Comparison of ENCODE assay signal across 23 cellular contexts in the genomic region with DNA sequence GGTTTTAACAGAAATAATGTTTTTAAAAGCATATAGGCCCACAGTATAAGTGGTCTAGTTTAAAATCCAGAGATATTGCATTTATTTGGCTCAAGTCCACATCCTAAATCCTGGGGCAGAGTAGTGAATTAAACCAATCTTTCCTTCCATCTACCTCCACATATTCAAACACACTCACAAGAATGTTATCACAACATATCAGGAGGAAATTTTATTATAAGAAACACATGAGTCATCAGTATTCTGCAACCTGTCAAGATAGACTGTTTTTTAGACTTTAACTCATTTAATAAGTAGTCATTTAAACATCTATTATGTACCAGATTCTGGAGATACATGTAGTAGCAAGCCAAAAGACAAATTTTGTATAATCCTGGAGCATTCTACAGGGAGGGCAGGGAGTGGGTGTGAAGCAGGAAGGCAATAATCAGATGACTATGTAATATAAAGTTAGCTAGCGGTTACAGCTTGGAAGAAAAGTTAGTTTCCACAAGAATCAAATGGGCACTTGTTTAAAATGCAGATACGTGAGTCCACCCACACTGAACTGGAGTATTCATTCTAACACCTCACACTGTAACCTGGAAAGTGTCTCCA.
DNase-seq lines count a peak whose midpoint lies in the region; ATAC-seq, FAIRE-seq and TF ChIP-seq lines count a peak whose summit lies in the region.
"Had no signal": no experiment of that assay in that cellular context is flagged by ENCODE, and none has a peak within 500 bp of the region (broad histone marks: within the 10 kb centered on the region; RNA-seq: fewer than 3 reads in every experiment).

No MANE protein-coding gene starts in this region.

- no peaks in the 10 kb centered on the region for H3K9me3 Mint-ChIP-seq in CD8-positive, alpha-beta T cell
- H3K9me3 Mint-ChIP-seq: activated CD4-positive, alpha-beta memory T cell treated with anti-CD3 and anti-CD28 coated beads, Interleukin-2, amount 10 ng/mL, durations not matched to agents 7 days and 5 days; activated naive CD4-positive, alpha-beta T cell treated with anti-CD3 and anti-CD28 coated beads, Interleukin-2, amount 50 U/mL, for 72 hours; activated T-cell treated with anti-CD3 and anti-CD28 coated beads, Interleukin-2, amount 50 U/mL, for 4 hours; effector memory CD8-positive, alpha-beta T cell had no signal

- no peak for TF ChIP-seq POLR2A in HepG2 (IDR thresholded peaks at IDR 0.05; ENCODE audit: insufficient read depth in 1 of 2, low read depth in 2 of 2, low read length in 2 of 2)
- no peak for TF ChIP-seq POLR2A in right lobe of liver (IDR thresholded peaks at IDR 0.05)

- intact Hi-C loops in HepG2 (cut with micrococcal nuclease; ENCODE audit: unreplicated experiment): no loop called here
- intact Hi-C loops in right lobe of liver (cut with DNase I): no loop called here
- intact Hi-C loops in CD8-positive, alpha-beta T cell (cut with DNase I, micrococcal nuclease): no loop called here

- H3K79me2 ChIP-seq in HepG2 (ENCODE audit: insufficient read depth, low read length): no peaks in the 10 kb centered on the region

- POLR2A ChIA-PET in HepG2 (lab: Yijun Ruan, JAX): no interaction called here
- POLR2A ChIA-PET in CD8-positive, alpha-beta T cell (lab: Charles Lee): no interaction called here

- no TSS peak for BruUV-seq in HepG2 (replicated peaks; lab: Mats Ljungman, UMichigan)

- no peak overlapping the region for H3K27ac Mint-ChIP-seq in CD8-positive, alpha-beta T cell
- H3K27ac Mint-ChIP-seq: activated CD4-positive, alpha-beta memory T cell treated with anti-CD3 and anti-CD28 coated beads, Interleukin-2, amount 10 ng/mL, durations not matched to agents 7 days and 5 days; activated naive CD4-positive, alpha-beta T cell treated with anti-CD3 and anti-CD28 coated beads, Interleukin-2, amount 50 U/mL, for 72 hours; effector memory CD8-positive, alpha-beta T cell had no signal

- TF ChIP-seq RAD21 in HepG2 (CRISPR knock-in tag; IDR thresholded peaks at IDR 0.05): no peak

- H4K20me1 ChIP-seq in HepG2 (ENCODE audit: insufficient read depth, low read length): no peaks in the 10 kb centered on the region

- ATAC-seq in HepG2 (no peak), right lobe of liver (no peak), left lobe of liver (no peak), HG03095 (IDR thresholded peaks at IDR 0.05; ENCODE audit: unreplicated experiment) (no peak)
- no peak for ATAC-seq in CD8-positive, alpha-beta T cell
- ATAC-seq: activated naive CD4-positive, alpha-beta T cell treated with anti-CD3 and anti-CD28 coated beads, Interleukin-2, amount 50 U/mL, for 72 hours; activated T-cell treated with anti-CD3 and anti-CD28 coated beads, Interleukin-2, amount 50 U/mL, for 4 hours; effector memory CD8-positive, alpha-beta T cell; foreskin keratinocyte; naive thymus-derived CD8-positive, alpha-beta T cell; Panc1 had no signal

- no peaks in the 10 kb centered on the region for H3K27me3 Mint-ChIP-seq in CD8-positive, alpha-beta T cell (ENCODE audit: low read depth)
- H3K27me3 Mint-ChIP-seq: activated CD4-positive, alpha-beta memory T cell treated with anti-CD3 and anti-CD28 coated beads, Interleukin-2, amount 10 ng/mL, durations not matched to agents 7 days and 5 days; effector memory CD8-positive, alpha-beta T cell; naive thymus-derived CD8-positive, alpha-beta T cell had no signal

- H3K36me3 ChIP-seq in HepG2 (replicated peaks in 1 of 2; ENCODE audit: control insufficient read depth in 1 of 2, insufficient read depth in 2 of 2, low read length in 2 of 2) (no peaks in the 10 kb centered on the region), right lobe of liver (no peaks in the 10 kb centered on the region)
- H3K36me3 ChIP-seq in CD8-positive, alpha-beta T cell (ENCODE audit: insufficient read depth, low read length): no peaks in the 10 kb centered on the region

- no peak overlapping the region for H3K9ac ChIP-seq in HepG2 (ENCODE audit: insufficient read depth, low read depth, low read length)

- DNase-seq in HepG2 (ENCODE audit: low spot score) (no peak), right lobe of liver (no peak), fibroblast of villous mesenchyme (ENCODE audit: low read depth) (peak; percentile 38), renal cortical epithelial cell (ENCODE audit: low read depth) (peak; percentile 33), left lobe of liver (ENCODE audit: low spot score) (no peak), COR-L47 (lab: John Stamatoyannopoulos, UW) (no peak)
- no peak for DNase-seq in CD8-positive, alpha-beta T cell
- DNase-seq: 8988T; activated CD4-positive, alpha-beta memory T cell treated with anti-CD3 and anti-CD28 coated beads, Interleukin-2, amount 10 ng/mL, durations not matched to agents 7 days and 5 days; activated T-cell treated with anti-CD3 and anti-CD28 coated beads, Interleukin-2, amount 50 U/mL, for 4 hours; DMS79 treated with DMSO at 0.1 percent for 48 hours; effector memory CD8-positive, alpha-beta T cell; KG1; naive thymus-derived CD8-positive, alpha-beta T cell; NCI-H1092 treated with DMSO at 0.1 percent for 48 hours; NCI-H82 had no signal

- TF ChIP-seq EP300 in HepG2 (IDR thresholded peaks at IDR 0.05; ENCODE audit: low read depth in 2 of 2, low read length in 2 of 2) (no peak), HepG2 (CRISPR knock-in tag; IDR thresholded peaks at IDR 0.05; ENCODE audit: borderline replicate concordance) (no peak)

- H3K9me3 ChIP-seq in HepG2 (ENCODE audit: low read length): no peaks in the 10 kb centered on the region
- no peaks in the 10 kb centered on the region for H3K9me3 ChIP-seq in right lobe of liver
- H3K9me3 ChIP-seq in CD8-positive, alpha-beta T cell (ENCODE audit: low read length): no peaks in the 10 kb centered on the region
- H3K9me3 ChIP-seq: testis had no signal

- no peak overlapping the region for H3K4me3 ChIP-seq in HepG2 (replicated peaks in 1 of 3; ENCODE audit: insufficient read depth in 1 of 3, low read depth in 2 of 3, low read length in 3 of 3)
- H3K4me3 ChIP-seq in right lobe of liver: no peak overlapping the region
- H3K4me3 ChIP-seq in fibroblast of villous mesenchyme (ENCODE audit: low read depth, low read length): no peak overlapping the region
- no peak overlapping the region for H3K4me3 ChIP-seq in CD8-positive, alpha-beta T cell (ENCODE audit: low read depth, low read length)
- H3K4me3 ChIP-seq: testis had no signal

- H2AFZ ChIP-seq in HepG2 (ENCODE audit: low read length): no peak overlapping the region

- 14% methylated on average over 2 of the region's 2 CpGs for WGBS in HepG2 (ENCODE audit: low lambda C conversion rate)
- WGBS in right lobe of liver (ENCODE audit: insufficient coverage, low coverage, low lambda C conversion rate, missing lambda C conversion rate): 82% methylated on average over 2 of the region's 2 CpGs

- no peaks in the 10 kb centered on the region for H3K36me3 Mint-ChIP-seq in CD8-positive, alpha-beta T cell
- H3K36me3 Mint-ChIP-seq: activated naive CD4-positive, alpha-beta T cell treated with anti-CD3 and anti-CD28 coated beads, Interleukin-2, amount 50 U/mL, for 72 hours; CD14-positive monocyte; naive thymus-derived CD8-positive, alpha-beta T cell had no signal

- no peak overlapping the region for H3K4me3 Mint-ChIP-seq in CD8-positive, alpha-beta T cell
- H3K4me3 Mint-ChIP-seq: activated CD4-positive, alpha-beta memory T cell treated with anti-CD3 and anti-CD28 coated beads, Interleukin-2, amount 10 ng/mL, durations not matched to agents 7 days and 5 days; activated T-cell treated with anti-CD3 and anti-CD28 coated beads, Interleukin-2, amount 50 U/mL, for 4 hours; CD14-positive monocyte; effector memory CD8-positive, alpha-beta T cell; naive thymus-derived CD8-positive, alpha-beta T cell had no signal

- CTCF ChIA-PET in HepG2 (lab: Yijun Ruan, JAX; ENCODE audit: low intra/inter-chr PET ratio, low total read pairs): no interaction called here
- CTCF ChIA-PET in CD8-positive, alpha-beta T cell (lab: Charles Lee): interaction anchor here (0.6 kb wide), 1 partner anchor 553 kb away, joined by 5 read pairs; no protein-coding TSS in a partner anchor

- H3K27ac ChIP-seq in HepG2 (ENCODE audit: extremely low read length, insufficient read depth, low read length): no peak overlapping the region
- H3K27ac ChIP-seq in right lobe of liver: no peak overlapping the region
- no peak overlapping the region for H3K27ac ChIP-seq in CD8-positive, alpha-beta T cell (ENCODE audit: low read depth, low read length)
- H3K27ac ChIP-seq: foreskin keratinocyte, testis had no signal

- TF ChIP-seq CTCF in HepG2 (CRISPR knock-in tag; IDR thresholded peaks at IDR 0.05): no peak
- no peak for TF ChIP-seq CTCF in right lobe of liver (IDR thresholded peaks at IDR 0.05)
- no peak for TF ChIP-seq CTCF in fibroblast of villous mesenchyme (IDR thresholded peaks at IDR 0.05; ENCODE audit: insufficient read depth, low read depth, low read length)
- TF ChIP-seq CTCF in CD8-positive, alpha-beta T cell (IDR thresholded peaks at IDR 0.05): no peak

- H3K4me2 ChIP-seq in HepG2 (ENCODE audit: low read depth, low read length): no peak overlapping the region

- no peaks in the 10 kb centered on the region for H3K4me1 Mint-ChIP-seq in CD8-positive, alpha-beta T cell (ENCODE audit: low read depth)
- H3K4me1 Mint-ChIP-seq: activated CD4-positive, alpha-beta memory T cell treated with anti-CD3 and anti-CD28 coated beads, Interleukin-2, amount 10 ng/mL, durations not matched to agents 7 days and 5 days; CD14-positive monocyte; naive thymus-derived CD8-positive, alpha-beta T cell had no signal

- no peak for FAIRE-seq in HepG2 (lab: Jason Lieb, UNC)
- FAIRE-seq: GM19239 had no signal

- in situ Hi-C loops in HepG2 (cut with HindIII; ENCODE audit: extremely low pct_ligation_motif_present, low pct_unique_long_range_greater_than_20kb): no loop called here

- no peaks in the 10 kb centered on the region; a peak in 1 of 5 replicates for H3K27me3 ChIP-seq in HepG2 (ENCODE audit: control insufficient read depth in 1 of 2, insufficient read depth in 2 of 2, low read length in 2 of 2)
- no peaks in the 10 kb centered on the region for H3K27me3 ChIP-seq in right lobe of liver
- no peaks in the 10 kb centered on the region for H3K27me3 ChIP-seq in CD8-positive, alpha-beta T cell (ENCODE audit: insufficient read depth, low read length)
- H3K27me3 ChIP-seq: foreskin keratinocyte, testis had no signal

- H3K4me1 ChIP-seq in HepG2 (ENCODE audit: insufficient read depth, low read length): no peaks in the 10 kb centered on the region
- H3K4me1 ChIP-seq in right lobe of liver: peaks cover 0 to 13% (median 0%) of the 10 kb centered on the region in 4 donors
- no peaks in the 10 kb centered on the region for H3K4me1 ChIP-seq in CD8-positive, alpha-beta T cell (ENCODE audit: insufficient read depth, low read length)

TF ChIP-seq in HepG2, 621 proteins besides CTCF, POLR2A, EP300 and RAD21:
- TF ChIP-seq MAFF (IDR thresholded peaks at IDR 0.05; ENCODE audit: low read depth, low read length) (peak; percentile 78), TP53 (CRISPR knock-in tag; conservative IDR thresholded peaks at IDR 0.05) (no peak), MAFK (conservative IDR thresholded peaks at IDR 0.05 in 1 of 2, IDR thresholded peaks at IDR 0.05 in 1 of 2; ENCODE audit: low read length in 2 of 2) (peak; percentile 68 to 78; a peak in 3 of 4 replicates)

Comparison
In these comparisons a context has a peak if more than half of its experiments do, and no peak if none do; other contexts are left out.
1. DNase-seq: peak in fibroblast of villous mesenchyme (single experiment) and renal cortical epithelial cell (single experiment); none in HepG2 (single experiment), right lobe of liver (0 of 3), left lobe of liver (single experiment), COR-L47 (single experiment) and CD8-positive, alpha-beta T cell (0 of 7).